In genomic region chr21:36641886-36642285, GRCh38 we compare ENCODE assay signal across 35 cellular contexts. TPM values are rescaled to one million over a fixed set of nuclear protein-coding genes. Genes with fewer than 3 reads are reported as not detected.
"Had no signal": no experiment of that assay in that cellular context is flagged by ENCODE, and none has a peak within 500 bp of the region (broad histone marks: within the 10 kb centered on the region; RNA-seq: fewer than 3 reads in every experiment).

No MANE protein-coding gene starts in this region.

- H3K4me3 ChIP-seq: ascending aorta, cardiac muscle cell, Peyer's patch, SJSA1 had no signal

- H3K4me1 ChIP-seq: ascending aorta, Peyer's patch had no signal

- H3K4me2 ChIP-seq: KMS-11, SK-N-SH had no signal

- H3K27ac ChIP-seq: ascending aorta, cardiac muscle cell, KMS-11, Peyer's patch, SJSA1 had no signal

- FAIRE-seq: TTC549 had no signal

- H3K27ac Mint-ChIP-seq: activated CD4-positive, alpha-beta T cell treated with anti-CD3 and anti-CD28 coated beads for 36 hours; activated CD4-positive, alpha-beta T cell treated with anti-CD3 and anti-CD28 coated beads, Interleukin-2, amount 10 ng/mL, durations not matched to agents 7 days and 5 days; activated naive CD4-positive, alpha-beta T cell treated with anti-CD3 and anti-CD28 coated beads, Interleukin-2, amount 10 ng/mL, durations not matched to agents 7 days and 5 days; activated naive CD8-positive, alpha-beta T cell; activated T-helper 1 cell treated with anti-CD3 and anti-CD28 coated beads, Interleukin-12 subunit alpha, Interleukin-12 subunit beta, Interleukin-2, Interleukin-4 antibody, amounts not matched to agents 30 ng/mL and 10 ng/mL and 1 ng/mL, durations not matched to agents 14 hours and 24 hours and 36 hours; T-helper 1 cell treated with Interleukin-12 subunit alpha and Interleukin-12 subunit beta and Interleukin-4 antibody, amounts not matched to agents 30 μg/mL and 1 μg/mL, for 36 hours; T-helper 2 cell treated with Interferon-gamma antibody and Interleukin-4, amounts not matched to agents 5 μg/mL and 100 μg/mL, for 36 hours; WTC11 had no signal

- DNase-seq: activated CD4-positive, alpha-beta T cell treated with anti-CD3 and anti-CD28 coated beads for 36 hours; activated CD4-positive, alpha-beta T cell treated with anti-CD3 and anti-CD28 coated beads, Interleukin-2, amount 10 ng/mL, durations not matched to agents 7 days and 5 days; activated CD4-positive, alpha-beta T cell treated with anti-CD3 and anti-CD28 coated beads, Interleukin-2, amount 50 U/mL, for 48 hours; activated CD8-positive, alpha-beta memory T cell treated with anti-CD3 and anti-CD28 coated beads, Interleukin-2, amount 50 U/mL, for 4 hours; activated naive CD4-positive, alpha-beta T cell treated with anti-CD3 and anti-CD28 coated beads, Interleukin-2, amount 10 ng/mL, durations not matched to agents 7 days and 5 days; activated T-cell treated with anti-CD3 and anti-CD28 coated beads for 4 hours; activated T-cell treated with anti-CD3 and anti-CD28 coated beads, Interleukin-2, amount 50 U/mL, for 4 hours; amygdala; NCI-H1092 treated with DMSO at 0.1 percent for 48 hours; NCI-H1417; NCI-H146; NCI-H187; NCI-H2029 treated with DMSO at 0.1 percent for 48 hours; NCI-H2107; NCI-H2171; NCI-H510A; NCI-H526; NCI-H748 treated with DMSO at 0.1 percent for 48 hours; NK-92 treated with Interleukin-12 subunit alpha and Interleukin-12 subunit beta, amount 100 ng/mL, for 24 hours; PC-3; Peyer's patch; RPMI8226; SHP77 treated with DMSO at 0.1 percent for 48 hours; SK-N-SH had no signal

- H3K9me2 ChIP-seq: SK-N-SH had no signal

- ATAC-seq: activated CD4-positive, alpha-beta T cell treated with anti-CD3 and anti-CD28 coated beads for 36 hours; activated CD4-positive, CD25-positive, alpha-beta regulatory T cell treated with anti-CD3 and anti-CD28 coated beads, Interleukin-2, amount 50 U/mL, for 24 hours; activated T-cell treated with anti-CD3 and anti-CD28 coated beads, Interleukin-2, amount 50 U/mL, for 4 hours; PC-3; WTC11 had no signal

- H3K9me3 Mint-ChIP-seq: activated T-helper 1 cell treated with anti-CD3 and anti-CD28 coated beads, Interleukin-12 subunit alpha, Interleukin-12 subunit beta, Interleukin-2, Interleukin-4 antibody, amounts not matched to agents 30 ng/mL and 10 ng/mL and 1 ng/mL, durations not matched to agents 14 hours and 24 hours and 36 hours; WTC11 had no signal

- H3K36me3 ChIP-seq: ascending aorta, cardiac muscle cell, Peyer's patch, SJSA1 had no signal

- H3K36me3 Mint-ChIP-seq: activated naive CD4-positive, alpha-beta T cell treated with anti-CD3 and anti-CD28 coated beads, Interleukin-2, amount 10 ng/mL, durations not matched to agents 7 days and 5 days; WTC11 had no signal

- H3K9ac ChIP-seq: KMS-11, SK-N-SH had no signal

- H3K27me3 ChIP-seq: ascending aorta, cardiac muscle cell, Peyer's patch, SJSA1 had no signal

- H3K9me3 ChIP-seq: ascending aorta, Peyer's patch, SJSA1, SK-N-SH had no signal

- H3K4me3 Mint-ChIP-seq: activated CD4-positive, alpha-beta T cell treated with anti-CD3 and anti-CD28 coated beads for 36 hours; activated CD4-positive, alpha-beta T cell treated with anti-CD3 and anti-CD28 coated beads, Interleukin-2, amount 10 ng/mL, durations not matched to agents 7 days and 5 days; activated naive CD4-positive, alpha-beta T cell treated with anti-CD3 and anti-CD28 coated beads, Interleukin-2, amount 10 ng/mL, durations not matched to agents 7 days and 5 days; activated naive CD8-positive, alpha-beta T cell; activated T-cell treated with anti-CD3 and anti-CD28 coated beads, Interleukin-2, amount 50 U/mL, for 4 hours; activated T-helper 1 cell treated with anti-CD3 and anti-CD28 coated beads, Interleukin-12 subunit alpha, Interleukin-12 subunit beta, Interleukin-2, Interleukin-4 antibody, amounts not matched to agents 30 ng/mL and 10 ng/mL and 1 ng/mL, durations not matched to agents 14 hours and 24 hours and 36 hours; T-helper 1 cell treated with Interleukin-12 subunit alpha and Interleukin-12 subunit beta and Interleukin-4 antibody, amounts not matched to agents 30 μg/mL and 1 μg/mL, for 36 hours; T-helper 2 cell treated with Interferon-gamma antibody and Interleukin-4, amounts not matched to agents 5 μg/mL and 100 μg/mL, for 36 hours; WTC11 had no signal

RNA-seq across cellular contexts. Expression of gene SIM2, which starts 57.0 kb away (rescaled TPM):
- total RNA-seq: ascending aorta, cardiac muscle cell, Peyer's patch had no signal
- polyA plus RNA-seq: SK-N-SH had no signal
